ENCODE assay signal across 14 cellular contexts in genomic region chr4:17066972-17067371, GRCh38.
DNase-seq lines count a peak whose midpoint lies in the region; ATAC-seq and TF ChIP-seq lines count a peak whose summit lies in the region.
"Had no signal": no experiment of that assay in that cellular context is flagged by ENCODE, and none has a peak within 500 bp of the region (broad histone marks: within the 10 kb centered on the region; RNA-seq: fewer than 3 reads in every experiment).

No MANE protein-coding gene starts in this region.

- TF ChIP-seq EP300 in sigmoid colon (IDR thresholded peaks at IDR 0.05), result no peak

- H3K27ac ChIP-seq in breast epithelium (no peak overlapping the region), ascending aorta (peak overlapping the region in 1 of 2 donors; percentile 49), aorta (ENCODE audit: low read depth in 1 of 2, low read length in 2 of 2) (peak overlapping the region in 1 of 2 donors; percentile 6), sigmoid colon (no peak overlapping the region)
- H3K27ac ChIP-seq: 22Rv1, prostate gland, transverse colon had no signal

- no peaks in the 10 kb centered on the region for H3K27me3 ChIP-seq in breast epithelium
- H3K27me3 ChIP-seq in ascending aorta, result no peaks in the 10 kb centered on the region
- H3K27me3 ChIP-seq in aorta (ENCODE audit: control insufficient read depth in 1 of 2, insufficient read depth in 2 of 2, low read length in 1 of 2), result no peaks in the 10 kb centered on the region
- H3K27me3 ChIP-seq in sigmoid colon, result no peaks in the 10 kb centered on the region
- H3K27me3 ChIP-seq: transverse colon had no signal

- peaks cover 5% of the 10 kb centered on the region for H3K36me3 Mint-ChIP-seq in MCF 10A (ENCODE audit: insufficient read depth, unreplicated experiment)

- no peak overlapping the region for H3K4me3 Mint-ChIP-seq in MCF 10A (ENCODE audit: unreplicated experiment)

- POLR2A ChIA-PET in MCF 10A (lab: Yijun Ruan, JAX), result interaction anchor here (0.5 to 1.5 kb wide), 5 partner anchors 10 to 36 kb away, joined by 3 to 5 read pairs (median 4); no protein-coding TSS in a partner anchor

- H3K36me3 ChIP-seq in breast epithelium (no peaks in the 10 kb centered on the region), ascending aorta (no peaks in the 10 kb centered on the region), aorta (ENCODE audit: control insufficient read depth in 1 of 2, insufficient read depth in 2 of 2, low read length in 1 of 2) (no peaks in the 10 kb centered on the region), sigmoid colon (no peaks in the 10 kb centered on the region)
- H3K36me3 ChIP-seq: prostate gland, transverse colon had no signal

- DNase-seq in MCF 10A (ENCODE audit: unreplicated experiment) (peak; percentile 87), breast epithelium (ENCODE audit: low spot score in 2 of 2) (no peak), ascending aorta (ENCODE audit: low spot score in 2 of 2) (peak; percentile 14 to 67), hepatic stellate cell (ENCODE audit: low spot score) (peak; percentile 77), aorta (peak in 1 of 2 donors; percentile 47), HuH-7 (ENCODE audit: low spot score) (no peak), sigmoid colon (no peak), posterior cingulate gyrus (no peak)
- DNase-seq: NCI-H1105, NCI-H748 treated with DMSO at 0.1 percent for 48 hours, T-helper 2 cell, transverse colon had no signal

- no peak overlapping the region for H3K27ac Mint-ChIP-seq in MCF 10A (ENCODE audit: low read depth, unreplicated experiment)

- H3K4me1 ChIP-seq in breast epithelium (no peaks in the 10 kb centered on the region), ascending aorta (peaks cover 0 to 3% of the 10 kb centered on the region in 2 donors), aorta (ENCODE audit: control insufficient read depth in 1 of 2, insufficient read depth in 2 of 2, low read length in 2 of 2) (peaks cover 0 to 6% of the 10 kb centered on the region in 2 donors), sigmoid colon (peaks cover 0 to 24% (median 23%) of the 10 kb centered on the region in 4 donors)
- H3K4me1 ChIP-seq: prostate gland had no signal

- no TSS peak for BruUV-seq in MCF 10A (replicated peaks; lab: Mats Ljungman, UMichigan)

- H3K9me3 ChIP-seq in breast epithelium, result no peaks in the 10 kb centered on the region
- H3K9me3 ChIP-seq in ascending aorta, result no peaks in the 10 kb centered on the region
- H3K9me3 ChIP-seq in aorta (ENCODE audit: control insufficient read depth, low read length), result peaks cover 3% of the 10 kb centered on the region
- H3K9me3 ChIP-seq in sigmoid colon, result peaks cover 0 to 3% (median 0%) of the 10 kb centered on the region in 4 donors
- H3K9me3 ChIP-seq: prostate gland, transverse colon had no signal

- no peak for TF ChIP-seq CTCF in MCF 10A (IDR thresholded peaks at IDR 0.05; ENCODE audit: unreplicated experiment)
- TF ChIP-seq CTCF in breast epithelium (IDR thresholded peaks at IDR 0.05), result no peak
- TF ChIP-seq CTCF in ascending aorta (IDR thresholded peaks at IDR 0.05), result no peak
- TF ChIP-seq CTCF in sigmoid colon (IDR thresholded peaks at IDR 0.05), result no peak

- peak; percentile 71 for ATAC-seq in aorta (ENCODE audit: low FRiP score)

- TF ChIP-seq POLR2A in breast epithelium (IDR thresholded peaks at IDR 0.05) (no peak), sigmoid colon (IDR thresholded peaks at IDR 0.05) (no peak)

- 22 to 25% methylated on average over 4 of the region's 4 CpGs for WGBS in aorta, 2 donors
- 74 to 76% methylated on average over 4 of the region's 4 CpGs for WGBS in sigmoid colon, 2 donors

- H3K4me3 ChIP-seq in breast epithelium, result no peak overlapping the region
- H3K4me3 ChIP-seq in ascending aorta, result no peak overlapping the region
- no peak overlapping the region for H3K4me3 ChIP-seq in aorta (ENCODE audit: low read length in 2 of 2)
- no peak overlapping the region for H3K4me3 ChIP-seq in sigmoid colon
- H3K4me3 ChIP-seq: prostate gland, transverse colon had no signal

- H3K27me3 Mint-ChIP-seq in MCF 10A (ENCODE audit: insufficient read depth, unreplicated experiment), result no peaks in the 10 kb centered on the region

- intact Hi-C loops in MCF 10A (cut with micrococcal nuclease) (loop anchor here (5.0 kb wide), 1 partner anchor 35 kb away; no protein-coding TSS in a partner anchor), breast epithelium (cut with DNase I; ENCODE audit: low total_unique reads) (no loop called here), ascending aorta (cut with DNase I) (no loop called here), aorta (cut with DNase I) (loop anchor here in 1 of 2 donors (5.0 to 10.0 kb wide), 2 partner anchors 40 to 98 kb away; no protein-coding TSS in a partner anchor), sigmoid colon (cut with DNase I) (no loop called here), posterior cingulate gyrus (cut with DNase I) (no loop called here)

- H3K4me1 Mint-ChIP-seq in MCF 10A (ENCODE audit: insufficient read depth, unreplicated experiment), result peaks cover 30% of the 10 kb centered on the region

- no peaks in the 10 kb centered on the region for H3K9me3 Mint-ChIP-seq in MCF 10A (ENCODE audit: unreplicated experiment)

- CTCF ChIA-PET in MCF 10A (lab: Yijun Ruan, JAX), result interaction anchor here (0.6 to 1.2 kb wide), 3 partner anchors 57 to 314 kb away, joined by 3 to 4 read pairs (median 4); no protein-coding TSS in a partner anchor

Comparison
In these comparisons a context has a peak if more than half of its experiments do, and no peak if none do; other contexts are left out.
1. DNase-seq: peak in MCF 10A (single experiment), ascending aorta (2 of 2) and hepatic stellate cell (single experiment); none in breast epithelium (0 of 2), HuH-7 (single experiment), sigmoid colon (single experiment) and posterior cingulate gyrus (0 of 10).